ENCODE assay signal across 8 cellular contexts in genomic region chr3:170961616-170962400, GRCh38. TPM values are rescaled to one million over a fixed set of nuclear protein-coding genes. Genes with fewer than 3 reads are reported as not detected.
DNase-seq lines count a peak whose midpoint lies in the region; ATAC-seq and TF ChIP-seq lines count a peak whose summit lies in the region.

No MANE protein-coding gene starts in this region.

- DNase-seq in natural killer cell (no peak), NCI-H2196 treated with DMSO at 0.1 percent for 48 hours (lab: John Stamatoyannopoulos, UW; ENCODE audit: unreplicated experiment) (peak; percentile 28), cerebellar cortex (ENCODE audit: low spot score) (peak; percentile 30), lung microvascular endothelial cell (ENCODE audit: low read depth in 2 of 2) (peak; percentile 50 to 69), activated gamma-delta T cell treated with Interleukin-2 at 50 U/mL for 16 hours (no peak)
- DNase-seq in natural killer cell treated with Interleukin-12 subunit alpha and Interleukin-12 subunit beta and Interleukin-15 and Interleukin-18, amount 100 ng/mL, for 72 hours (ENCODE audit: low spot score) = no peak
- DNase-seq in NK-92 treated with Interleukin-12 subunit alpha and Interleukin-12 subunit beta, amount 100 ng/mL, for 24 hours (lab: John Stamatoyannopoulos, UW) = no peak

- ATAC-seq in natural killer cell = no peak
- ATAC-seq in natural killer cell treated with Interleukin-12 subunit alpha and Interleukin-12 subunit beta and Interleukin-15 and Interleukin-18, amount 100 ng/mL, for 72 hours = no peak
- no peak for ATAC-seq in GM19328 (IDR thresholded peaks at IDR 0.05; ENCODE audit: unreplicated experiment)

- no peaks in the 10 kb centered on the region for H3K36me3 Mint-ChIP-seq in natural killer cell
- H3K36me3 Mint-ChIP-seq in natural killer cell treated with Interleukin-12 subunit alpha and Interleukin-12 subunit beta and Interleukin-15 and Interleukin-18, amount 100 ng/mL, for 72 hours = no peaks in the 10 kb centered on the region

- peak; percentile 64 for TF ChIP-seq CTCF in natural killer cell (IDR thresholded peaks at IDR 0.05)

- H3K9me3 Mint-ChIP-seq in natural killer cell = no peaks in the 10 kb centered on the region
- H3K9me3 Mint-ChIP-seq in natural killer cell treated with Interleukin-12 subunit alpha and Interleukin-12 subunit beta and Interleukin-15 and Interleukin-18, amount 100 ng/mL, for 72 hours = no peaks in the 10 kb centered on the region

- peaks cover 3 to 8% of the 10 kb centered on the region in 2 donors for H3K27me3 Mint-ChIP-seq in natural killer cell (ENCODE audit: low read depth in 2 of 2)
- H3K27me3 Mint-ChIP-seq in natural killer cell treated with Interleukin-12 subunit alpha and Interleukin-12 subunit beta and Interleukin-15 and Interleukin-18, amount 100 ng/mL, for 72 hours = peaks cover 3 to 18% of the 10 kb centered on the region in 2 donors

- intact Hi-C loops in natural killer cell (cut with micrococcal nuclease) = loop anchor here (1.0 to 10.0 kb wide), 4 partner anchors 87 to 873 kb away; no protein-coding TSS in a partner anchor

- H3K4me1 Mint-ChIP-seq in natural killer cell = peaks cover 0 to 10% of the 10 kb centered on the region in 2 donors
- H3K4me1 Mint-ChIP-seq in natural killer cell treated with Interleukin-12 subunit alpha and Interleukin-12 subunit beta and Interleukin-15 and Interleukin-18, amount 100 ng/mL, for 72 hours (ENCODE audit: low read depth in 2 of 2) = peaks cover 0 to 6% of the 10 kb centered on the region in 2 donors

- no peak overlapping the region for H3K27ac Mint-ChIP-seq in natural killer cell
- no peak overlapping the region for H3K27ac Mint-ChIP-seq in natural killer cell treated with Interleukin-12 subunit alpha and Interleukin-12 subunit beta and Interleukin-15 and Interleukin-18, amount 100 ng/mL, for 72 hours

- no peak overlapping the region for H3K4me3 Mint-ChIP-seq in natural killer cell
- H3K4me3 Mint-ChIP-seq in natural killer cell treated with Interleukin-12 subunit alpha and Interleukin-12 subunit beta and Interleukin-15 and Interleukin-18, amount 100 ng/mL, for 72 hours = no peak overlapping the region

RNA-seq across cellular contexts. Expression of gene EIF5A2, which starts 53.4 kb away (rescaled TPM):
- total RNA-seq in natural killer cell (10 to 100 TPM; 12.9 to 34.8 (median 22.8) TPM), lung microvascular endothelial cell (4.1 and 4.6 TPM in 2 replicates)
- 1 to 10 TPM; 5.7 to 8.7 TPM for total RNA-seq in natural killer cell treated with Interleukin-12 subunit alpha and Interleukin-12 subunit beta and Interleukin-15 and Interleukin-18, amount 100 ng/mL, for 72 hours

Comparison
In these comparisons a context has a peak if more than half of its experiments do, and no peak if none do; other contexts are left out.
1. DNase-seq: peak in NCI-H2196 treated with DMSO at 0.1 percent for 48 hours (single experiment), cerebellar cortex (single experiment) and lung microvascular endothelial cell (2 of 2); none in natural killer cell (single experiment), natural killer cell treated with Interleukin-12 subunit alpha and Interleukin-12 subunit beta and Interleukin-15 and Interleukin-18, amount 100 ng/mL, for 72 hours (single experiment), activated gamma-delta T cell treated with Interleukin-2 at 50 U/mL for 16 hours (single experiment) and NK-92 treated with Interleukin-12 subunit alpha and Interleukin-12 subunit beta, amount 100 ng/mL, for 24 hours (single experiment).